ENCODE assay signal across 8 cellular contexts in genomic region chr12:71415336-71416231, GRCh38. TPM values are rescaled to one million over a fixed set of nuclear protein-coding genes. Genes with fewer than 3 reads are reported as not detected.
A peak's percentile ranks its signal among the peaks of the same experiment; 100 is the strongest.
DNase-seq lines count a peak whose midpoint lies in the region; ATAC-seq and TF ChIP-seq lines count a peak whose summit lies in the region.

No MANE protein-coding gene starts in this region.

- no peak overlapping the region for H3K4me3 ChIP-seq in cardiac fibroblast (replicated peaks in 1 of 2; ENCODE audit: low read depth in 2 of 2, low read length in 2 of 2)
- no peak overlapping the region for H3K4me3 ChIP-seq in vagina

- H3K4me1 ChIP-seq in vagina, result no peaks in the 10 kb centered on the region

- no peaks in the 10 kb centered on the region for H3K36me3 ChIP-seq in vagina

- H3K36me3 Mint-ChIP-seq in activated CD8-positive, alpha-beta memory T cell treated with anti-CD3 and anti-CD28 coated beads, Interleukin-2, amount 10 ng/mL, durations not matched to agents 7 days and 5 days, result no peaks in the 10 kb centered on the region

- CTCF ChIA-PET in activated CD8-positive, alpha-beta memory T cell treated with anti-CD3 and anti-CD28 coated beads, Interleukin-2, amount 10 ng/mL, durations not matched to agents 7 days and 5 days (lab: Charles Lee), result interaction anchor here (0.9 to 4.4 kb wide), 11 partner anchors 13 to 339 kb away, joined by 3 to 64 read pairs (median 5); partner anchors contain the start of gene RAB21

- peaks cover 3% of the 10 kb centered on the region for H3K9me3 Mint-ChIP-seq in activated CD8-positive, alpha-beta memory T cell treated with anti-CD3 and anti-CD28 coated beads, Interleukin-2, amount 10 ng/mL, durations not matched to agents 7 days and 5 days (ENCODE audit: low read depth)

- peak; percentile 81 for TF ChIP-seq CTCF in cardiac fibroblast (IDR thresholded peaks at IDR 0.05; ENCODE audit: low read depth, low read length)
- TF ChIP-seq CTCF in vagina (IDR thresholded peaks at IDR 0.05), result peak; percentile 16 to 61 (median 45)

- no peak overlapping the region for H3K27ac ChIP-seq in vagina

- no peak for TF ChIP-seq POLR2A in vagina (IDR thresholded peaks at IDR 0.05)

- no peak for DNase-seq in activated CD8-positive, alpha-beta memory T cell treated with anti-CD3 and anti-CD28 coated beads, Interleukin-2, amount 10 ng/mL, durations not matched to agents 7 days and 5 days
- DNase-seq in activated CD8-positive, alpha-beta memory T cell treated with anti-CD3 and anti-CD28 coated beads for 24 hours, result no peak
- DNase-seq in HT-29 (ENCODE audit: low spot score) (peak; percentile 87), NOMO-1 treated with DMSO at 0.1 percent for 48 hours (lab: John Stamatoyannopoulos, UW; ENCODE audit: unreplicated experiment) (peak; percentile 38), cardiac fibroblast (ENCODE audit: low read depth in 2 of 2) (peak; percentile 65 to 73), left lobe of liver (ENCODE audit: low spot score) (no peak), vagina (ENCODE audit: extremely low spot score in 2 of 2) (no peak)

- no peak overlapping the region for H3K27ac Mint-ChIP-seq in activated CD8-positive, alpha-beta memory T cell treated with anti-CD3 and anti-CD28 coated beads, Interleukin-2, amount 10 ng/mL, durations not matched to agents 7 days and 5 days

- intact Hi-C loops in vagina (cut with DNase I), result no loop called here

- no peaks in the 10 kb centered on the region for H3K9me3 ChIP-seq in vagina

- no peaks in the 10 kb centered on the region for H3K4me1 Mint-ChIP-seq in activated CD8-positive, alpha-beta memory T cell treated with anti-CD3 and anti-CD28 coated beads, Interleukin-2, amount 10 ng/mL, durations not matched to agents 7 days and 5 days

- H3K27me3 ChIP-seq in vagina, result no peaks in the 10 kb centered on the region

- H3K4me3 Mint-ChIP-seq in activated CD8-positive, alpha-beta memory T cell treated with anti-CD3 and anti-CD28 coated beads, Interleukin-2, amount 10 ng/mL, durations not matched to agents 7 days and 5 days, result no peak overlapping the region

- ATAC-seq in activated CD8-positive, alpha-beta memory T cell treated with anti-CD3 and anti-CD28 coated beads, Interleukin-2, amount 10 ng/mL, durations not matched to agents 7 days and 5 days, result peak; percentile 55
- ATAC-seq in GM21528 (IDR thresholded peaks at IDR 0.05; ENCODE audit: low FRiP score, unreplicated experiment) (peak; percentile 87), left lobe of liver (peak; percentile 90)

- H3K27me3 Mint-ChIP-seq in activated CD8-positive, alpha-beta memory T cell treated with anti-CD3 and anti-CD28 coated beads, Interleukin-2, amount 10 ng/mL, durations not matched to agents 7 days and 5 days, result peaks cover 5% of the 10 kb centered on the region

RNA-seq across cellular contexts. Expression of gene LGR5, which starts 24.0 kb away (rescaled TPM):
- not detected for total RNA-seq in activated CD8-positive, alpha-beta memory T cell treated with anti-CD3 and anti-CD28 coated beads, Interleukin-2, amount 10 ng/mL, durations not matched to agents 7 days and 5 days
- total RNA-seq in HT-29 (2014; rRNA removed; shearing (Covaris generic)), result 4.1 and 7.6 TPM in 2 replicates
- total RNA-seq in left lobe of liver (0.13 TPM), vagina (2.7 TPM)

Comparison
In these comparisons a context has a peak if more than half of its experiments do, and no peak if none do; other contexts are left out.
1. DNase-seq: peak in HT-29 (single experiment), NOMO-1 treated with DMSO at 0.1 percent for 48 hours (single experiment) and cardiac fibroblast (2 of 2); none in activated CD8-positive, alpha-beta memory T cell treated with anti-CD3 and anti-CD28 coated beads, Interleukin-2, amount 10 ng/mL, durations not matched to agents 7 days and 5 days (single experiment), activated CD8-positive, alpha-beta memory T cell treated with anti-CD3 and anti-CD28 coated beads for 24 hours (single experiment), left lobe of liver (single experiment) and vagina (0 of 2).
2. Peak in every context shown above with its lines, with median percentiles within 50 percentile points of each other: ATAC-seq.